In the genomic region with DNA sequence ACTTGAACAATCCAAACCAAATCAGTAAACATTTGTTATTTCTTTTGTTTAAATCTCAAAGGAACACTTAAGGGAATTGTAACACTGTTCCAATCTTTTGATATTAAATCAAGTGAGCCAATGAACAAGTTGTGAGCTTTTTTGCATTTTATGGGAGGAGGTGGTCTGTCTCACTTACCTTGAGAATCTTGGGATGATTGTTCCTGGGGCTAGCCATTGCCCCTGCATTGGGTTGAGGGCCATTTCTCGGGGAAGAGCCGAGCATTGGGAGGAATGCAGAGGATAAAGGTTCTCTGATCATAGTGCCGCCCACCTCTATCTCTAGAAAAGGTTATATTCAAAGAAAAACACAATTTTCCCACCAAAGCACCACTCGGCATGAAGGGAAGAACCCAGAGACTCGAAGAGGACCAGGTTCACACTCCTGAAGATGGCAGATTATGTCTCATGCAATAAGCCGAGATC, we compare ENCODE assay signal across 15 cellular contexts. TPM values are rescaled to one million over a fixed set of nuclear protein-coding genes. Genes with fewer than 3 reads are reported as not detected.
DNase-seq lines count a peak whose midpoint lies in the region; ATAC-seq and TF ChIP-seq lines count a peak whose summit lies in the region.
"Had no signal": no experiment of that assay in that cellular context is flagged by ENCODE, and none has a peak within 500 bp of the region (broad histone marks: within the 10 kb centered on the region; RNA-seq: fewer than 3 reads in every experiment).

No MANE protein-coding gene starts in this region.

- WGBS in mesodermal cell (ENCODE audit: insufficient coverage in 2 of 2), 2 experiments = 82 to 91% methylated on average over 2 to 3 of the region's 6 CpGs

- no peak overlapping the region for H3K9ac ChIP-seq in SU-DHL-6 (ENCODE audit: low read length)

- H3K4me3 ChIP-seq in SU-DHL-6 (ENCODE audit: insufficient read depth, low read length, poor library complexity, severe bottlenecking) (no peak overlapping the region), mesodermal cell (ENCODE audit: extremely low read depth, insufficient read depth, low read length, poor library complexity, severe bottlenecking) (no peak overlapping the region)
- H3K4me3 ChIP-seq: cardiac muscle cell, gastrocnemius medialis, Peyer's patch, psoas muscle, SJSA1 had no signal

- no peak overlapping the region for H3K4me2 ChIP-seq in SU-DHL-6 (ENCODE audit: low read depth, low read length, poor library complexity, severe bottlenecking)

- H3K27me3 Mint-ChIP-seq in stimulated activated naive CD8-positive, alpha-beta T cell treated with anti-CD3 and anti-CD28 coated beads, Interleukin-15, amount 100 ng/mL, for 72 hours = no peaks in the 10 kb centered on the region
- H3K27me3 Mint-ChIP-seq in T-helper 2 cell treated with Interferon-gamma antibody and Interleukin-4, amounts not matched to agents 5 μg/mL and 100 μg/mL, for 36 hours (ENCODE audit: low read depth) = no peaks in the 10 kb centered on the region
- H3K27me3 Mint-ChIP-seq: activated B cell treated with CpG ODN at 0.5 μM for 24 hours had no signal

- no peaks in the 10 kb centered on the region for H3K36me3 Mint-ChIP-seq in T-helper 2 cell treated with Interferon-gamma antibody and Interleukin-4, amounts not matched to agents 5 μg/mL and 100 μg/mL, for 36 hours (ENCODE audit: low read depth)

- H3K4me3 Mint-ChIP-seq in stimulated activated naive CD8-positive, alpha-beta T cell treated with anti-CD3 and anti-CD28 coated beads, Interleukin-15, amount 100 ng/mL, for 72 hours = no peak overlapping the region
- no peak overlapping the region for H3K4me3 Mint-ChIP-seq in T-helper 2 cell treated with Interferon-gamma antibody and Interleukin-4, amounts not matched to agents 5 μg/mL and 100 μg/mL, for 36 hours
- H3K4me3 Mint-ChIP-seq: activated B cell treated with CpG ODN at 0.5 μM for 24 hours, nephron progenitor cell had no signal

- peaks cover 11% of the 10 kb centered on the region for H3K4me1 ChIP-seq in mesodermal cell (ENCODE audit: control insufficient read depth, insufficient read depth, low read length, poor library complexity, severe bottlenecking)
- H3K4me1 ChIP-seq: SJSA1 had no signal

- no peaks in the 10 kb centered on the region for H3K9me2 ChIP-seq in SU-DHL-6 (replicated peaks; ENCODE audit: insufficient read depth, low read length)

- no peaks in the 10 kb centered on the region for H3K36me3 ChIP-seq in SU-DHL-6 (ENCODE audit: low read length)
- H3K36me3 ChIP-seq in mesodermal cell (ENCODE audit: control insufficient read depth, insufficient read depth, low read length) = no peaks in the 10 kb centered on the region
- H3K36me3 ChIP-seq: cardiac muscle cell, gastrocnemius medialis, Peyer's patch, SJSA1 had no signal

- no peaks in the 10 kb centered on the region for H3K79me2 ChIP-seq in SU-DHL-6 (ENCODE audit: insufficient read depth, low read length)

- no peak for TF ChIP-seq CTCF in SU-DHL-6 (IDR thresholded peaks at IDR 0.05; ENCODE audit: insufficient read depth, low read length, poor library complexity, severe bottlenecking)

- peak; percentile 58 for ATAC-seq in stimulated activated naive CD8-positive, alpha-beta T cell treated with anti-CD3 and anti-CD28 coated beads, Interleukin-15, amount 100 ng/mL, for 72 hours
- ATAC-seq in stimulated activated naive CD8-positive, alpha-beta T cell treated with anti-CD3 and anti-CD28 coated beads, Interleukin-15, Interleukin-2, amounts not matched to agents 100 U/mL and 50 U/mL, for 24 hours = no peak
- ATAC-seq in GM19023 (IDR thresholded peaks at IDR 0.05; ENCODE audit: unreplicated experiment) = no peak

- no peaks in the 10 kb centered on the region for H3F3A ChIP-seq in SU-DHL-6 (ENCODE audit: insufficient read depth)

- H3K9me3 Mint-ChIP-seq in stimulated activated naive CD8-positive, alpha-beta T cell treated with anti-CD3 and anti-CD28 coated beads, Interleukin-15, amount 100 ng/mL, for 72 hours = peaks cover 0 to 6% of the 10 kb centered on the region in 2 donors
- no peaks in the 10 kb centered on the region for H3K9me3 Mint-ChIP-seq in T-helper 2 cell treated with Interferon-gamma antibody and Interleukin-4, amounts not matched to agents 5 μg/mL and 100 μg/mL, for 36 hours
- H3K9me3 Mint-ChIP-seq: activated B cell treated with CpG ODN at 0.5 μM for 24 hours, nephron progenitor cell had no signal

- no peaks in the 10 kb centered on the region for H4K20me1 ChIP-seq in SU-DHL-6 (ENCODE audit: low read depth, low read length)

- H3K27ac ChIP-seq in SU-DHL-6 (ENCODE audit: low read depth, low read length) (no peak overlapping the region), mesodermal cell (ENCODE audit: low read depth, low read length, severe bottlenecking) (peak overlapping the region; percentile 41)
- H3K27ac ChIP-seq: cardiac muscle cell, epithelial cell of prostate, gastrocnemius medialis, Peyer's patch, psoas muscle, SJSA1 had no signal

- DNase-seq in stimulated activated naive CD8-positive, alpha-beta T cell treated with anti-CD3 and anti-CD28 coated beads, Interleukin-15, amount 100 ng/mL, for 72 hours = no peak
- no peak for DNase-seq in stimulated activated naive CD8-positive, alpha-beta T cell treated with anti-CD3 and anti-CD28 coated beads, Interleukin-15, Interleukin-2, amounts not matched to agents 100 U/mL and 50 U/mL, for 24 hours
- no peak for DNase-seq in T-helper 2 cell treated with Interferon-gamma antibody and Interleukin-4, amounts not matched to agents 5 μg/mL and 100 μg/mL, for 36 hours (ENCODE audit: low spot score)
- no peak for DNase-seq in anterior cingulate cortex (lab: John Stamatoyannopoulos, UW)
- DNase-seq: activated B cell treated with CpG ODN at 0.5 μM for 24 hours had no signal

- H2AFZ ChIP-seq in SU-DHL-6 (ENCODE audit: low read depth, low read length, severe bottlenecking) = peak overlapping the region; percentile 56

- H3K27me3 ChIP-seq in SU-DHL-6 (ENCODE audit: low read length) = no peaks in the 10 kb centered on the region
- H3K27me3 ChIP-seq: cardiac muscle cell, gastrocnemius medialis, Peyer's patch, SJSA1 had no signal

- H3K9me3 ChIP-seq in SU-DHL-6 (ENCODE audit: insufficient read depth, low read length) (no peaks in the 10 kb centered on the region), mesodermal cell (ENCODE audit: control insufficient read depth, low read length) (no peaks in the 10 kb centered on the region)
- H3K9me3 ChIP-seq: gastrocnemius medialis, Peyer's patch, psoas muscle, SJSA1 had no signal

- peak overlapping the region in 1 of 2 donors; percentile 52 for H3K27ac Mint-ChIP-seq in stimulated activated naive CD8-positive, alpha-beta T cell treated with anti-CD3 and anti-CD28 coated beads, Interleukin-15, amount 100 ng/mL, for 72 hours
- no peak overlapping the region for H3K27ac Mint-ChIP-seq in T-helper 2 cell treated with Interferon-gamma antibody and Interleukin-4, amounts not matched to agents 5 μg/mL and 100 μg/mL, for 36 hours
- H3K27ac Mint-ChIP-seq: activated B cell treated with CpG ODN at 0.5 μM for 24 hours, nephron progenitor cell had no signal

- H3K4me1 Mint-ChIP-seq in stimulated activated naive CD8-positive, alpha-beta T cell treated with anti-CD3 and anti-CD28 coated beads, Interleukin-15, amount 100 ng/mL, for 72 hours = peaks cover 36% of the 10 kb centered on the region
- H3K4me1 Mint-ChIP-seq in T-helper 2 cell treated with Interferon-gamma antibody and Interleukin-4, amounts not matched to agents 5 μg/mL and 100 μg/mL, for 36 hours (ENCODE audit: low read depth) = peaks cover 4% of the 10 kb centered on the region

RNA-seq across cellular contexts. Expression of a gene that starts 13.8 kb away (rescaled TPM):
- 29.2 TPM for polyA plus RNA-seq in mesodermal cell (2013, experiment 1 of 2)
- polyA plus RNA-seq in mesodermal cell (2013, experiment 2 of 2) = 26.8 TPM
